Comparison of ENCODE assay signal across 8 cellular contexts in genomic region chr3:48472673-48472922, GRCh38. TPM values are rescaled to one million over a fixed set of nuclear protein-coding genes. Genes with fewer than 3 reads are reported as not detected.
DNase-seq lines count a peak whose midpoint lies in the region; ATAC-seq, FAIRE-seq and TF ChIP-seq lines count a peak whose summit lies in the region.

No MANE protein-coding gene starts in this region.

- H3K4me3 ChIP-seq in AG04449 (ENCODE audit: low read depth, low read length) (peak overlapping the region; percentile 85), HAP-1 (peak overlapping the region; percentile 62), right atrium auricular region (peak overlapping the region; percentile 69 to 74), small intestine (ENCODE audit: low read depth in 1 of 2, low read length in 2 of 2) (peak overlapping the region; percentile 41 to 70)

- peaks cover 22% of the 10 kb centered on the region for H3K36me3 ChIP-seq in HAP-1 (replicated peaks)
- H3K36me3 ChIP-seq in right atrium auricular region = peaks cover 19% of the 10 kb centered on the region
- H3K36me3 ChIP-seq in small intestine (ENCODE audit: control insufficient read depth in 2 of 2, insufficient read depth in 2 of 2, low read length in 2 of 2) = no peaks in the 10 kb centered on the region

- in situ Hi-C loops in HAP-1 (cut with MboI; ENCODE audit: low sequenced_read_pairs) = no loop called here

- DNase-seq in AG04449 (ENCODE audit: low read depth, low spot score) (no peak), HAP-1 (ENCODE audit: low spot score in 2 of 2) (no peak), right atrium auricular region (ENCODE audit: low spot score) (no peak), small intestine (no peak), T-helper 9 cell (no peak), RPMI8226 (no peak)
- no peak for DNase-seq in activated CD4-positive, alpha-beta memory T cell treated with anti-CD3 and anti-CD28 coated beads, Interleukin-2, amount 10 ng/mL, durations not matched to agents 7 days and 5 days

- H3K9me3 ChIP-seq in HAP-1 (no peaks in the 10 kb centered on the region), right atrium auricular region (no peaks in the 10 kb centered on the region), small intestine (ENCODE audit: control insufficient read depth, low read depth) (no peaks in the 10 kb centered on the region)

- peaks cover 48% of the 10 kb centered on the region for H3K36me3 Mint-ChIP-seq in activated CD4-positive, alpha-beta memory T cell treated with anti-CD3 and anti-CD28 coated beads, Interleukin-2, amount 10 ng/mL, durations not matched to agents 7 days and 5 days (ENCODE audit: low read depth)

- peak overlapping the region; percentile 98 for H3K27ac Mint-ChIP-seq in activated CD4-positive, alpha-beta memory T cell treated with anti-CD3 and anti-CD28 coated beads, Interleukin-2, amount 10 ng/mL, durations not matched to agents 7 days and 5 days

- POLR2A ChIA-PET in AG04449 (lab: Yijun Ruan, JAX) = interaction anchor here (1.3 kb wide), 1 partner anchor 26 kb away, joined by 7 read pairs; the partner anchor contains the start of gene ATRIP
- POLR2A ChIA-PET in activated CD4-positive, alpha-beta memory T cell treated with anti-CD3 and anti-CD28 coated beads, Interleukin-2, amount 10 ng/mL, durations not matched to agents 7 days and 5 days (lab: Charles Lee) = interaction anchor here (0.6 to 5.2 kb wide), 31 partner anchors 9 to 549 kb away, joined by 3 to 69 read pairs (median 5); partner anchors contain the start of genes ATRIP, CCDC51, CDC25A and NDUFAF3

- H3K27me3 ChIP-seq in HAP-1 (ENCODE audit: low read depth) (no peaks in the 10 kb centered on the region), right atrium auricular region (no peaks in the 10 kb centered on the region), small intestine (ENCODE audit: control insufficient read depth in 2 of 2, insufficient read depth in 2 of 2, low read length in 2 of 2) (no peaks in the 10 kb centered on the region)

- ATAC-seq in GM18505 (IDR thresholded peaks at IDR 0.05; ENCODE audit: unreplicated experiment) = no peak

- peak overlapping the region; percentile 96 to 99 for H3K27ac ChIP-seq in right atrium auricular region
- peak overlapping the region; percentile 94 to 95 for H3K27ac ChIP-seq in small intestine (ENCODE audit: low read depth in 1 of 2, low read length in 1 of 2)

- no peaks in the 10 kb centered on the region for H3K9me3 Mint-ChIP-seq in activated CD4-positive, alpha-beta memory T cell treated with anti-CD3 and anti-CD28 coated beads, Interleukin-2, amount 10 ng/mL, durations not matched to agents 7 days and 5 days

- H3K27me3 Mint-ChIP-seq in activated CD4-positive, alpha-beta memory T cell treated with anti-CD3 and anti-CD28 coated beads, Interleukin-2, amount 10 ng/mL, durations not matched to agents 7 days and 5 days = no peaks in the 10 kb centered on the region

- H3K4me1 ChIP-seq in HAP-1 = peaks cover 18% of the 10 kb centered on the region
- peaks cover 0 to 55% of the 10 kb centered on the region in 2 donors for H3K4me1 ChIP-seq in right atrium auricular region
- peaks cover 12 to 13% of the 10 kb centered on the region in 2 donors for H3K4me1 ChIP-seq in small intestine (ENCODE audit: control insufficient read depth in 2 of 2, insufficient read depth in 1 of 2, low read depth in 1 of 2, low read length in 1 of 2)

- 0 to 1% (median 0%) methylated on average over 5 of the region's 5 CpGs for WGBS in small intestine, 3 donors

- TF ChIP-seq POLR2A in GM18505 (IDR thresholded peaks at IDR 0.05; ENCODE audit: borderline replicate concordance, extremely low read depth, insufficient read depth, insufficient read length) = no peak

- CTCF ChIA-PET in AG04449 (lab: Yijun Ruan, JAX) = interaction anchor here (1.0 to 3.9 kb wide), 11 partner anchors 9 to 86 kb away, joined by 3 to 30 read pairs (median 10); no protein-coding TSS in a partner anchor
- CTCF ChIA-PET in activated CD4-positive, alpha-beta memory T cell treated with anti-CD3 and anti-CD28 coated beads, Interleukin-2, amount 10 ng/mL, durations not matched to agents 7 days and 5 days (lab: Charles Lee) = interaction anchor here (0.6 to 3.6 kb wide), 18 partner anchors 9 to 657 kb away, joined by 3 to 40 read pairs (median 6); partner anchors contain the start of genes ATRIP, CCDC51, PFKFB4 and SHISA5

- peaks cover 74% of the 10 kb centered on the region for H3K4me1 Mint-ChIP-seq in activated CD4-positive, alpha-beta memory T cell treated with anti-CD3 and anti-CD28 coated beads, Interleukin-2, amount 10 ng/mL, durations not matched to agents 7 days and 5 days

- TF ChIP-seq CTCF in AG04449 (IDR thresholded peaks at IDR 0.05; ENCODE audit: insufficient read depth, low read length, missing control alignments) (no peak), right atrium auricular region (IDR thresholded peaks at IDR 0.05) (no peak)

- FAIRE-seq in small intestine (lab: Jason Lieb, UNC) = no peak

- H3K4me3 Mint-ChIP-seq in activated CD4-positive, alpha-beta memory T cell treated with anti-CD3 and anti-CD28 coated beads, Interleukin-2, amount 10 ng/mL, durations not matched to agents 7 days and 5 days = peak overlapping the region; percentile 83

RNA-seq across cellular contexts. Expression of gene ATRIP, which starts 26.1 kb away (rescaled TPM):
- 10 to 100 TPM; 13.4 to 15.2 TPM for total RNA-seq in activated CD4-positive, alpha-beta memory T cell treated with anti-CD3 and anti-CD28 coated beads, Interleukin-2, amount 10 ng/mL, durations not matched to agents 7 days and 5 days
- 1 to 10 TPM; 2.0 to 3.1 TPM for total RNA-seq in right atrium auricular region
- polyA plus RNA-seq in small intestine = 1 to 10 TPM; 1.1 to 4.8 (median 1.6) TPM

RNA-seq across cellular contexts. Expression of gene SHISA5, which starts 31.4 kb away (rescaled TPM):
- total RNA-seq in activated CD4-positive, alpha-beta memory T cell treated with anti-CD3 and anti-CD28 coated beads, Interleukin-2, amount 10 ng/mL, durations not matched to agents 7 days and 5 days = 100 to 1,000 TPM; 336 to 337 TPM
- 100 to 1,000 TPM in 1 of 2 donors, 10 to 100 TPM in 1; 66.9 to 120 TPM for total RNA-seq in right atrium auricular region
- 100 to 1,000 TPM in 1 of 3 donors, 10 to 100 TPM in 2; 68.2 to 135 (median 77.8) TPM for polyA plus RNA-seq in small intestine

RNA-seq across cellular contexts. Expression of gene TMA7, which starts 32.5 kb away (rescaled TPM):
- total RNA-seq in activated CD4-positive, alpha-beta memory T cell treated with anti-CD3 and anti-CD28 coated beads, Interleukin-2, amount 10 ng/mL, durations not matched to agents 7 days and 5 days = 100 to 1,000 TPM; 240 to 241 TPM
- total RNA-seq in right atrium auricular region = 100 to 1,000 TPM; 194 to 286 TPM
- 100 to 1,000 TPM; 431 to 744 (median 617) TPM for polyA plus RNA-seq in small intestine

RNA-seq across cellular contexts. Expression of gene CCDC51, which starts 32.7 kb away (rescaled TPM):
- 10 to 100 TPM; 14.9 to 17.5 TPM for total RNA-seq in activated CD4-positive, alpha-beta memory T cell treated with anti-CD3 and anti-CD28 coated beads, Interleukin-2, amount 10 ng/mL, durations not matched to agents 7 days and 5 days
- total RNA-seq in right atrium auricular region = 1 to 10 TPM; 8.4 to 9.2 TPM
- 10 to 100 TPM; 11.1 to 22.6 (median 20.8) TPM for polyA plus RNA-seq in small intestine

RNA-seq across cellular contexts. Expression of gene PLXNB1, which starts 42.7 kb away (rescaled TPM):
- 1 to 10 TPM; 1.7 to 1.9 TPM for total RNA-seq in activated CD4-positive, alpha-beta memory T cell treated with anti-CD3 and anti-CD28 coated beads, Interleukin-2, amount 10 ng/mL, durations not matched to agents 7 days and 5 days
- total RNA-seq in right atrium auricular region = 10 to 100 TPM; 69.4 to 73.0 TPM
- polyA plus RNA-seq in small intestine = 10 to 100 TPM; 56.5 to 61.7 (median 59.1) TPM
